ENCODE assay signal across 1 cellular context in the genomic region with DNA sequence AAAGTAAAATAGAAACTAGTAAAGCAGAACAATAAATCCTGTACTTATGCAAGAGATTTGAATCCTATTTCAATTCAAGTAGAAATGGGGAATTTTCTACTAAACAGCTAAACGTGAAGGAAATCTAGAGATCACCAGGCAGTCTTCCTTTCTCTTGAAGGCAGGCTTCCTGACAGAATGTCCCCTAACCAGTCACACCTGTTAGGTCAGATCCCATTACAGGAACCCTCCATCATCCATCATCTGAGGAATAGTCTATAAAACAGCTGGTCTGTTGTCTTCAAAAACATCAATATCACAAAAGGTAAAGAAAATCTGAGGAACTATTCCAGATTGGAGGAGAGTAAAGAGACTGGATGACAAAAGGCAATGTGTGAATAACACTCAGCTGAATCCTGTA.
TF ChIP-seq lines count a peak whose summit lies in the region.

No MANE protein-coding gene starts in this region.

TF ChIP-seq in GM23338, 12 proteins besides CTCF, POLR2A, EP300 and RAD21 (continued from another document):
- TF ChIP-seq, protein P1, sequence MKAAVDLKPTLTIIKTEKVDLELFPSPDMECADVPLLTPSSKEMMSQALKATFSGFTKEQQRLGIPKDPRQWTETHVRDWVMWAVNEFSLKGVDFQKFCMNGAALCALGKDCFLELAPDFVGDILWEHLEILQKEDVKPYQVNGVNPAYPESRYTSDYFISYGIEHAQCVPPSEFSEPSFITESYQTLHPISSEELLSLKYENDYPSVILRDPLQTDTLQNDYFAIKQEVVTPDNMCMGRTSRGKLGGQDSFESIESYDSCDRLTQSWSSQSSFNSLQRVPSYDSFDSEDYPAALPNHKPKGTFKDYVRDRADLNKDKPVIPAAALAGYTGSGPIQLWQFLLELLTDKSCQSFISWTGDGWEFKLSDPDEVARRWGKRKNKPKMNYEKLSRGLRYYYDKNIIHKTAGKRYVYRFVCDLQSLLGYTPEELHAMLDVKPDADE (IDR thresholded peaks at IDR 0.05) = no peak
- TF ChIP-seq ZNF331 (CRISPR knock-in tag; IDR thresholded peaks at IDR 0.05; ENCODE audit: low read depth) = no peak
- no peak for TF ChIP-seq ZNF114 (CRISPR knock-in tag; IDR thresholded peaks at IDR 0.05)
- TF ChIP-seq, protein P2, sequence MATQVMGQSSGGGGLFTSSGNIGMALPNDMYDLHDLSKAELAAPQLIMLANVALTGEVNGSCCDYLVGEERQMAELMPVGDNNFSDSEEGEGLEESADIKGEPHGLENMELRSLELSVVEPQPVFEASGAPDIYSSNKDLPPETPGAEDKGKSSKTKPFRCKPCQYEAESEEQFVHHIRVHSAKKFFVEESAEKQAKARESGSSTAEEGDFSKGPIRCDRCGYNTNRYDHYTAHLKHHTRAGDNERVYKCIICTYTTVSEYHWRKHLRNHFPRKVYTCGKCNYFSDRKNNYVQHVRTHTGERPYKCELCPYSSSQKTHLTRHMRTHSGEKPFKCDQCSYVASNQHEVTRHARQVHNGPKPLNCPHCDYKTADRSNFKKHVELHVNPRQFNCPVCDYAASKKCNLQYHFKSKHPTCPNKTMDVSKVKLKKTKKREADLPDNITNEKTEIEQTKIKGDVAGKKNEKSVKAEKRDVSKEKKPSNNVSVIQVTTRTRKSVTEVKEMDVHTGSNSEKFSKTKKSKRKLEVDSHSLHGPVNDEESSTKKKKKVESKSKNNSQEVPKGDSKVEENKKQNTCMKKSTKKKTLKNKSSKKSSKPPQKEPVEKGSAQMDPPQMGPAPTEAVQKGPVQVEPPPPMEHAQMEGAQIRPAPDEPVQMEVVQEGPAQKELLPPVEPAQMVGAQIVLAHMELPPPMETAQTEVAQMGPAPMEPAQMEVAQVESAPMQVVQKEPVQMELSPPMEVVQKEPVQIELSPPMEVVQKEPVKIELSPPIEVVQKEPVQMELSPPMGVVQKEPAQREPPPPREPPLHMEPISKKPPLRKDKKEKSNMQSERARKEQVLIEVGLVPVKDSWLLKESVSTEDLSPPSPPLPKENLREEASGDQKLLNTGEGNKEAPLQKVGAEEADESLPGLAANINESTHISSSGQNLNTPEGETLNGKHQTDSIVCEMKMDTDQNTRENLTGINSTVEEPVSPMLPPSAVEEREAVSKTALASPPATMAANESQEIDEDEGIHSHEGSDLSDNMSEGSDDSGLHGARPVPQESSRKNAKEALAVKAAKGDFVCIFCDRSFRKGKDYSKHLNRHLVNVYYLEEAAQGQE (IDR thresholded peaks at IDR 0.05; ENCODE audit: unreplicated experiment) = no peak
- no peak for TF ChIP-seq CREB1 (CRISPR knock-in tag; IDR thresholded peaks at IDR 0.05; ENCODE audit: low read depth)
- no peak for TF ChIP-seq STAT1 (IDR thresholded peaks at IDR 0.05; ENCODE audit: unreplicated experiment)
- no peak for TF ChIP-seq EZH2phosphoT487 (IDR thresholded peaks at IDR 0.05; ENCODE audit: unreplicated experiment)
